ENCODE assay signal across 13 cellular contexts in the genomic region with DNA sequence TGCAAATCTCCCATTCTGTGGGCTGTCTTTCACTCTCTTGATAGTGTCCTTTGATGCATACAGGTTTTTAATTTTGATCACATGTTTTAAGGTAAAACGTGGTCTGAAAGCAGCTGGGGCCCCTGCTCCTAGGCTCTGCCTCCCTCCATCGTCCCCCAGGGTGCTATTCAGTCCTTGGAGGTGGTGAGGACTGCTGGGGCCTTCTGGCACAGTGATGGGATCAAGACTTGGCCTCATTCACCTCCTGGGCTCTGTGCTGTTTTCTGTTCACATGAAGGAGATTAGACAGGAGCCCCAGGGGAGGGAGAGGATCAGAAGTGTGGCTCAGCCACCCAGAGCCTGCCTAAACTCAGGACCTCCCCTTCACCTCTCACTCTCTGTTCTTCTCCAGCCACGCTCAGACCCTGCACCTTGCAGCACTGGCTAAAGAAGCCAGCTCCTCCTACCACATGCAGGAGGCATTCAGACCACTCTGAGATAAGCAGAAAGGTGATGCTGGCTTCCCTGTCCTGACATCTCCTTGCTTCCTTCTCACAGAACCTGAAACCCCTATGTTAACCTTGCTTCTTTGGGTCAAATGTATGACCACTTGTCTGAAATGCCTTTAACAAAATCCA. TPM values are rescaled to one million over a fixed set of nuclear protein-coding genes. Genes with fewer than 3 reads are reported as not detected.
"Had no signal": no experiment of that assay in that cellular context is flagged by ENCODE, and none has a peak within 500 bp of the region (broad histone marks: within the 10 kb centered on the region; RNA-seq: fewer than 3 reads in every experiment).

No MANE protein-coding gene starts in this region.

- H3K36me3 ChIP-seq: left ventricle myocardium inferior, stomach, thoracic aorta had no signal

- H3K9me3 ChIP-seq: left ventricle myocardium inferior, stomach, thoracic aorta had no signal

- H3K4me3 ChIP-seq: left ventricle myocardium inferior, stomach, thoracic aorta had no signal

- H3K27ac Mint-ChIP-seq: activated CD4-positive, alpha-beta memory T cell treated with anti-CD3 and anti-CD28 coated beads, Interleukin-2, amount 10 ng/mL, durations not matched to agents 7 days and 5 days; activated CD4-positive, alpha-beta T cell treated with anti-CD3 and anti-CD28 coated beads for 36 hours; activated naive CD8-positive, alpha-beta T cell treated with anti-CD3 and anti-CD28 coated beads, Interleukin-2, amount 50 U/mL, for 24 hours; activated T-cell treated with anti-CD3 and anti-CD28 coated beads, Interleukin-2, amount 50 U/mL, for 72 hours; T-helper 2 cell treated with Interferon-gamma antibody and Interleukin-4, amounts not matched to agents 5 μg/mL and 100 μg/mL, for 36 hours had no signal

- DNase-seq: activated CD4-positive, alpha-beta memory T cell treated with anti-CD3 and anti-CD28 coated beads, Interleukin-2, amount 10 ng/mL, durations not matched to agents 7 days and 5 days; activated CD4-positive, alpha-beta T cell treated with anti-CD3 and anti-CD28 coated beads for 36 hours; activated gamma-delta T cell treated with Interleukin-2 at 50 U/mL for 16 hours; activated naive CD8-positive, alpha-beta T cell treated with anti-CD3 and anti-CD28 coated beads, Interleukin-2, amount 50 U/mL, for 24 hours; activated T-cell treated with anti-CD3 and anti-CD28 coated beads, Interleukin-2, amount 50 U/mL, for 72 hours; effector CD8-positive, alpha-beta T cell; left ventricle myocardium inferior; posterior cingulate gyrus; stimulated activated CD4-positive, alpha-beta T cell treated with anti-CD3 and anti-CD28 coated beads, Interleukin-15, amount 100 ng/mL, for 24 hours; stimulated activated CD4-positive, alpha-beta T cell treated with anti-CD3 and anti-CD28 coated beads, Interleukin-4, amount 100 ng/mL, for 4 hours; stomach had no signal

- ATAC-seq: activated CD4-positive, alpha-beta T cell treated with anti-CD3 and anti-CD28 coated beads for 36 hours; activated naive CD8-positive, alpha-beta T cell treated with anti-CD3 and anti-CD28 coated beads, Interleukin-2, amount 50 U/mL, for 24 hours; activated T-cell treated with anti-CD3 and anti-CD28 coated beads, Interleukin-2, amount 50 U/mL, for 72 hours had no signal

- H3K27ac ChIP-seq: left ventricle myocardium inferior, stomach, thoracic aorta had no signal

- H3K27me3 ChIP-seq: stomach had no signal

- H3K9me3 Mint-ChIP-seq: activated CD4-positive, alpha-beta memory T cell treated with anti-CD3 and anti-CD28 coated beads, Interleukin-2, amount 10 ng/mL, durations not matched to agents 7 days and 5 days; activated naive CD8-positive, alpha-beta T cell treated with anti-CD3 and anti-CD28 coated beads, Interleukin-2, amount 50 U/mL, for 24 hours; activated T-cell treated with anti-CD3 and anti-CD28 coated beads, Interleukin-2, amount 50 U/mL, for 72 hours; T-helper 2 cell treated with Interferon-gamma antibody and Interleukin-4, amounts not matched to agents 5 μg/mL and 100 μg/mL, for 36 hours had no signal

- H3K4me1 Mint-ChIP-seq: activated CD4-positive, alpha-beta T cell treated with anti-CD3 and anti-CD28 coated beads for 36 hours; activated naive CD8-positive, alpha-beta T cell treated with anti-CD3 and anti-CD28 coated beads, Interleukin-2, amount 50 U/mL, for 24 hours had no signal

- H3K4me1 ChIP-seq: stomach had no signal

- H3K4me3 Mint-ChIP-seq: activated CD4-positive, alpha-beta memory T cell treated with anti-CD3 and anti-CD28 coated beads, Interleukin-2, amount 10 ng/mL, durations not matched to agents 7 days and 5 days; activated CD4-positive, alpha-beta T cell treated with anti-CD3 and anti-CD28 coated beads for 36 hours; activated naive CD8-positive, alpha-beta T cell treated with anti-CD3 and anti-CD28 coated beads, Interleukin-2, amount 50 U/mL, for 24 hours; activated T-cell treated with anti-CD3 and anti-CD28 coated beads, Interleukin-2, amount 50 U/mL, for 72 hours; T-helper 2 cell treated with Interferon-gamma antibody and Interleukin-4, amounts not matched to agents 5 μg/mL and 100 μg/mL, for 36 hours had no signal

RNA-seq across cellular contexts. Expression of a gene that starts 43.9 kb away (rescaled TPM):
- total RNA-seq: activated CD4-positive, alpha-beta memory T cell treated with anti-CD3 and anti-CD28 coated beads, Interleukin-2, amount 10 ng/mL, durations not matched to agents 7 days and 5 days had no signal
